Comparison of ENCODE assay signal across 2 cellular contexts in the genomic region with DNA sequence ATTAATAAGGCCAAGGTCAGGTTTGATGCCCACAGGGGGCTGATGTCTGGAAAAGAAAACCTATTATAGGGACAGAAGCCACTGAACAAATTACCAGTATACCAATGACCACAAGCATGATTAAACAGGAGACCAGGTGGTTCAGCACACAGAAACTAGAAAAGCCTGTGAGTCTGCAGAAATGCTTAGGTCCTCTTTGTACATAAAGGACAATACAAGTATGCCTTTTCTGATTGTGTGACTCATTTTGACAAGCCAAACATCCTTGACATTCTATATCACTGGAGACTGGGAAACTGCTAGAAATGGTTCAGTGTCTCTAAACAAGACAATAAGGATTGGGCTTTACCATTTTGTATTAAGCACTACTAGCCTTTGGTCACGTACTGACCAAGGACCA.
TF ChIP-seq lines count a peak whose summit lies in the region.

No MANE protein-coding gene starts in this region.

TF ChIP-seq in HepG2, 621 proteins besides CTCF, POLR2A, EP300 and RAD21:
- TF ChIP-seq RCOR2 (CRISPR knock-in tag; IDR thresholded peaks at IDR 0.05) (no peak), HDAC2 (CRISPR knock-in tag; IDR thresholded peaks at IDR 0.05) (no peak), ZNF10 (CRISPR knock-in tag; IDR thresholded peaks at IDR 0.05; ENCODE audit: borderline replicate concordance, low read depth) (no peak), RBM22 (optimal IDR thresholded peaks at IDR 0.05; ENCODE audit: low read length) (no peak), MAFG (CRISPR knock-in tag; IDR thresholded peaks at IDR 0.05) (no peak), NFE2L1 (CRISPR knock-in tag; IDR thresholded peaks at IDR 0.05; ENCODE audit: borderline replicate concordance) (no peak), ZNF672 (CRISPR knock-in tag; IDR thresholded peaks at IDR 0.05) (no peak)
TF ChIP-seq in HepG2: peak in this region for 0.

TF ChIP-seq in IMR-90, 13 proteins besides CTCF, POLR2A, EP300 and RAD21:
- TF ChIP-seq NFE2L2 (IDR thresholded peaks at IDR 0.05; ENCODE audit: low read depth, low read length) (no peak), MXI1 (IDR thresholded peaks at IDR 0.05; ENCODE audit: borderline replicate concordance, low read depth, low read length) (no peak), CEBPB (IDR thresholded peaks at IDR 0.05; ENCODE audit: low read depth, low read length) (no peak), BHLHE40 (IDR thresholded peaks at IDR 0.05; ENCODE audit: low read depth, low read length) (no peak), FOS (IDR thresholded peaks at IDR 0.05; ENCODE audit: low read depth, low read length) (no peak), RFX5 (IDR thresholded peaks at IDR 0.05; ENCODE audit: low read depth, low read length) (no peak), MAZ (IDR thresholded peaks at IDR 0.05; ENCODE audit: borderline replicate concordance, low read depth, low read length) (no peak), RCOR1 (IDR thresholded peaks at IDR 0.05; ENCODE audit: insufficient replicate concordance, low read length) (no peak), CHD1 (IDR thresholded peaks at IDR 0.05; ENCODE audit: low read depth, low read length) (no peak), MAFK (IDR thresholded peaks at IDR 0.05; ENCODE audit: low read depth, low read length) (no peak), SMC3 (IDR thresholded peaks at IDR 0.05; ENCODE audit: low read depth, low read length) (no peak)
- TF ChIP-seq, protein P1, sequence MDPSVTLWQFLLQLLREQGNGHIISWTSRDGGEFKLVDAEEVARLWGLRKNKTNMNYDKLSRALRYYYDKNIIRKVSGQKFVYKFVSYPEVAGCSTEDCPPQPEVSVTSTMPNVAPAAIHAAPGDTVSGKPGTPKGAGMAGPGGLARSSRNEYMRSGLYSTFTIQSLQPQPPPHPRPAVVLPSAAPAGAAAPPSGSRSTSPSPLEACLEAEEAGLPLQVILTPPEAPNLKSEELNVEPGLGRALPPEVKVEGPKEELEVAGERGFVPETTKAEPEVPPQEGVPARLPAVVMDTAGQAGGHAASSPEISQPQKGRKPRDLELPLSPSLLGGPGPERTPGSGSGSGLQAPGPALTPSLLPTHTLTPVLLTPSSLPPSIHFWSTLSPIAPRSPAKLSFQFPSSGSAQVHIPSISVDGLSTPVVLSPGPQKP (IDR thresholded peaks at IDR 0.05; ENCODE audit: borderline replicate concordance, low read depth, low read length): no peak
- TF ChIP-seq, protein P2, sequence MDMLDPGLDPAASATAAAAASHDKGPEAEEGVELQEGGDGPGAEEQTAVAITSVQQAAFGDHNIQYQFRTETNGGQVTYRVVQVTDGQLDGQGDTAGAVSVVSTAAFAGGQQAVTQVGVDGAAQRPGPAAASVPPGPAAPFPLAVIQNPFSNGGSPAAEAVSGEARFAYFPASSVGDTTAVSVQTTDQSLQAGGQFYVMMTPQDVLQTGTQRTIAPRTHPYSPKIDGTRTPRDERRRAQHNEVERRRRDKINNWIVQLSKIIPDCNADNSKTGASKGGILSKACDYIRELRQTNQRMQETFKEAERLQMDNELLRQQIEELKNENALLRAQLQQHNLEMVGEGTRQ (IDR thresholded peaks at IDR 0.05; ENCODE audit: low read depth, low read length): no peak
